Comparison of ENCODE assay signal across 27 cellular contexts in the genomic region with DNA sequence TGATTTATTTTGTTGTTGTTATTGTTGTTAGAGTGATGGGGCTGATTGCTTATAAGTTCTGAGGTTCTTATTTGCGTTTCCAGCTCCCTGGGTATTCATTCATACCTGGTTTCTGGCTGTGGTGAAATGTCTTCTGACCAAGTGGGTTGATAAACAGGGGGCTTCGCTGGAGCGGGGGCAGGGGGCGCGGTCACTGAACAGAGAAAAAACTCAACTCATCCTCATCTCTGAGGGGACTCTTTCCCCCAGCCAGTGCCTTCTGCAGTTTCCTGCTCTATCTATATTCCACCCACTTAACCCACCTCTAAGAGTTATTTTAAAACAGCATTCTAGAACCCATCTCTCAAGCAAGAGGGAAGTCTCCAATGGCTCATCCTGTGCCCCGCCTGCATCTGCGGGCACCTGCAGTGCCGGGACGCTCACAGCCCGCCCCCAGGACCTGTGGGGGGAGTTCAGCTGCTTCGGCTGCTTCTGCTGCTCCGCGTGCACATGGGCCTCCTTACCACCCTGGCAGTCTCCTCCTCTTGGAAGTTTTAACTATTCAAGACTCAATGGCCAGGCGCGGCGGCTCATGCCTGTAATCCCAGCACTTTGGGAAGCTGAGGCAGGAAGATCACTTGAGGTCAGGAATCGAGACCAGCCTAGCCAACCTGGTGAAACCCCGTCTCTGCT. TPM values are rescaled to one million over a fixed set of nuclear protein-coding genes. Genes with fewer than 3 reads are reported as not detected.
DNase-seq lines count a peak whose midpoint lies in the region; ATAC-seq and TF ChIP-seq lines count a peak whose summit lies in the region.
"Had no signal": no experiment of that assay in that cellular context is flagged by ENCODE, and none has a peak within 500 bp of the region (broad histone marks: within the 10 kb centered on the region; RNA-seq: fewer than 3 reads in every experiment).

No MANE protein-coding gene starts in this region.

- H3K9me3 ChIP-seq in endodermal cell (ENCODE audit: control insufficient read depth, low read length), result no peaks in the 10 kb centered on the region
- H3K9me3 ChIP-seq: BE2C, tibial nerve had no signal

- no peak overlapping the region for H3K27ac ChIP-seq in endodermal cell (ENCODE audit: low read depth, low read length)
- H3K27ac ChIP-seq: cardiac muscle cell, PC-9 had no signal

- DNase-seq in stimulated activated naive CD8-positive, alpha-beta T cell treated with anti-CD3 and anti-CD28 coated beads, Interleukin-15, amount 100 ng/mL, for 72 hours, result no peak
- peak; percentile 22 for DNase-seq in endodermal cell
- DNase-seq in omental fat pad (ENCODE audit: low spot score), result peak; percentile 15
- DNase-seq in pons (ENCODE audit: low spot score), result no peak
- DNase-seq in NCI-H2029 (lab: John Stamatoyannopoulos, UW), result no peak
- DNase-seq in type B pancreatic cell (ENCODE audit: extremely low spot score, unreplicated experiment), result no peak
- no peak for DNase-seq in SIG-M5 treated with dmso at 0.1 percent for 504 hours (lab: John Stamatoyannopoulos, UW; ENCODE audit: unreplicated experiment)
- DNase-seq: ACHN; activated CD4-positive, alpha-beta T cell treated with anti-CD3 and anti-CD28 coated beads, Interleukin-2, amount 10 ng/mL, durations not matched to agents 7 days and 5 days; activated naive CD4-positive, alpha-beta T cell treated with anti-CD3 and anti-CD28 coated beads, Interleukin-2, amount 10 ng/mL, durations not matched to agents 7 days and 5 days; activated T-cell treated with anti-CD3 and anti-CD28 coated beads, Interleukin-2, amount 50 U/mL, for 4 hours; BE2C; DMS153; islet precursor cell; Kasumi-1; MV-4-11; NCI-H526; NK-92 treated with Interleukin-12 subunit alpha and Interleukin-12 subunit beta, amount 100 ng/mL, for 24 hours; PC-9; SHP77 treated with DMSO at 0.1 percent for 48 hours; SW 1271; T-helper 9 cell had no signal

- ATAC-seq in stimulated activated naive CD8-positive, alpha-beta T cell treated with anti-CD3 and anti-CD28 coated beads, Interleukin-15, amount 100 ng/mL, for 72 hours, result no peak
- no peak for ATAC-seq in omental fat pad (ENCODE audit: low FRiP score)
- ATAC-seq: activated T-cell treated with anti-CD3 and anti-CD28 coated beads, Interleukin-2, amount 50 U/mL, for 4 hours had no signal

- no peaks in the 10 kb centered on the region for H3K4me1 ChIP-seq in endodermal cell (ENCODE audit: control insufficient read depth, insufficient read depth, low read length)

- H3K4me1 Mint-ChIP-seq in stimulated activated naive CD8-positive, alpha-beta T cell treated with anti-CD3 and anti-CD28 coated beads, Interleukin-15, Interleukin-2, amounts not matched to agents 100 ng/mL and 50 ng/mL, for 24 hours (ENCODE audit: low read depth), result no peaks in the 10 kb centered on the region
- H3K4me1 Mint-ChIP-seq in stimulated activated naive CD8-positive, alpha-beta T cell treated with anti-CD3 and anti-CD28 coated beads, Interleukin-15, amount 100 ng/mL, for 72 hours, result no peaks in the 10 kb centered on the region
- H3K4me1 Mint-ChIP-seq in endodermal cell, result no peaks in the 10 kb centered on the region
- no peaks in the 10 kb centered on the region for H3K4me1 Mint-ChIP-seq in type B pancreatic cell (ENCODE audit: unreplicated experiment)
- H3K4me1 Mint-ChIP-seq: WTC11 had no signal

- H3K9ac ChIP-seq in endodermal cell (ENCODE audit: extremely low read depth, low read length, poor library complexity, severe bottlenecking), result no peak overlapping the region

- peaks cover 23% of the 10 kb centered on the region for H3K36me3 Mint-ChIP-seq in stimulated activated naive CD8-positive, alpha-beta T cell treated with anti-CD3 and anti-CD28 coated beads, Interleukin-15, Interleukin-2, amounts not matched to agents 100 ng/mL and 50 ng/mL, for 24 hours (ENCODE audit: low read depth)
- H3K36me3 Mint-ChIP-seq in endodermal cell (ENCODE audit: low read depth) (peaks cover 55% of the 10 kb centered on the region), type B pancreatic cell (peaks cover 15% of the 10 kb centered on the region)
- H3K36me3 Mint-ChIP-seq: WTC11 had no signal

- 95 to 96% methylated on average over 9 to 18 of the region's 18 CpGs for WGBS in endodermal cell (ENCODE audit: insufficient coverage in 1 of 2, insufficient read length in 1 of 2), 2 experiments

- no peaks in the 10 kb centered on the region for H3K9me3 Mint-ChIP-seq in stimulated activated naive CD8-positive, alpha-beta T cell treated with anti-CD3 and anti-CD28 coated beads, Interleukin-15, Interleukin-2, amounts not matched to agents 100 ng/mL and 50 ng/mL, for 24 hours
- no peaks in the 10 kb centered on the region for H3K9me3 Mint-ChIP-seq in stimulated activated naive CD8-positive, alpha-beta T cell treated with anti-CD3 and anti-CD28 coated beads, Interleukin-15, amount 100 ng/mL, for 72 hours
- H3K9me3 Mint-ChIP-seq in endodermal cell (no peaks in the 10 kb centered on the region), type B pancreatic cell (no peaks in the 10 kb centered on the region)
- H3K9me3 Mint-ChIP-seq: activated CD4-positive, alpha-beta T cell treated with anti-CD3 and anti-CD28 coated beads, Interleukin-2, amount 10 ng/mL, durations not matched to agents 7 days and 5 days; activated naive CD4-positive, alpha-beta T cell treated with anti-CD3 and anti-CD28 coated beads, Interleukin-2, amount 10 ng/mL, durations not matched to agents 7 days and 5 days; activated T-cell treated with anti-CD3 and anti-CD28 coated beads, Interleukin-2, amount 50 U/mL, for 4 hours; WTC11 had no signal

- H3K27ac Mint-ChIP-seq in stimulated activated naive CD8-positive, alpha-beta T cell treated with anti-CD3 and anti-CD28 coated beads, Interleukin-15, Interleukin-2, amounts not matched to agents 100 ng/mL and 50 ng/mL, for 24 hours, result peak overlapping the region; percentile 52
- peak overlapping the region in 1 of 2 donors; percentile 19 for H3K27ac Mint-ChIP-seq in stimulated activated naive CD8-positive, alpha-beta T cell treated with anti-CD3 and anti-CD28 coated beads, Interleukin-15, amount 100 ng/mL, for 72 hours
- H3K27ac Mint-ChIP-seq in endodermal cell (no peak overlapping the region), type B pancreatic cell (no peak overlapping the region)
- H3K27ac Mint-ChIP-seq: activated CD4-positive, alpha-beta T cell treated with anti-CD3 and anti-CD28 coated beads, Interleukin-2, amount 10 ng/mL, durations not matched to agents 7 days and 5 days; activated naive CD4-positive, alpha-beta T cell treated with anti-CD3 and anti-CD28 coated beads, Interleukin-2, amount 10 ng/mL, durations not matched to agents 7 days and 5 days; WTC11 had no signal

- TF ChIP-seq CTCF in endodermal cell (conservative IDR thresholded peaks at IDR 0.05) (no peak), omental fat pad (IDR thresholded peaks at IDR 0.05) (no peak), type B pancreatic cell (conservative IDR thresholded peaks at IDR 0.05) (no peak)

- H3K27me3 Mint-ChIP-seq in stimulated activated naive CD8-positive, alpha-beta T cell treated with anti-CD3 and anti-CD28 coated beads, Interleukin-15, Interleukin-2, amounts not matched to agents 100 ng/mL and 50 ng/mL, for 24 hours, result no peaks in the 10 kb centered on the region
- no peaks in the 10 kb centered on the region for H3K27me3 Mint-ChIP-seq in stimulated activated naive CD8-positive, alpha-beta T cell treated with anti-CD3 and anti-CD28 coated beads, Interleukin-15, amount 100 ng/mL, for 72 hours
- no peaks in the 10 kb centered on the region for H3K27me3 Mint-ChIP-seq in endodermal cell (ENCODE audit: insufficient read depth)
- H3K27me3 Mint-ChIP-seq in type B pancreatic cell, result no peaks in the 10 kb centered on the region
- H3K27me3 Mint-ChIP-seq: activated CD4-positive, alpha-beta T cell treated with anti-CD3 and anti-CD28 coated beads, Interleukin-2, amount 10 ng/mL, durations not matched to agents 7 days and 5 days; activated naive CD4-positive, alpha-beta T cell treated with anti-CD3 and anti-CD28 coated beads, Interleukin-2, amount 10 ng/mL, durations not matched to agents 7 days and 5 days; progenitor cell of endocrine pancreas had no signal

- H3K36me3 ChIP-seq in endodermal cell (ENCODE audit: control insufficient read depth, insufficient read depth, low read length), result peaks cover 32% of the 10 kb centered on the region

- H3K4me3 ChIP-seq in endodermal cell (ENCODE audit: low read length), result no peak overlapping the region
- H3K4me3 ChIP-seq: cardiac muscle cell, PC-9, tibial nerve had no signal

- H3K4me3 Mint-ChIP-seq in stimulated activated naive CD8-positive, alpha-beta T cell treated with anti-CD3 and anti-CD28 coated beads, Interleukin-15, Interleukin-2, amounts not matched to agents 100 ng/mL and 50 ng/mL, for 24 hours, result no peak overlapping the region
- no peak overlapping the region for H3K4me3 Mint-ChIP-seq in stimulated activated naive CD8-positive, alpha-beta T cell treated with anti-CD3 and anti-CD28 coated beads, Interleukin-15, amount 100 ng/mL, for 72 hours
- H3K4me3 Mint-ChIP-seq in endodermal cell, result no peak overlapping the region
- H3K4me3 Mint-ChIP-seq in type B pancreatic cell, result no peak overlapping the region
- H3K4me3 Mint-ChIP-seq: activated CD4-positive, alpha-beta T cell treated with anti-CD3 and anti-CD28 coated beads, Interleukin-2, amount 10 ng/mL, durations not matched to agents 7 days and 5 days; activated naive CD4-positive, alpha-beta T cell treated with anti-CD3 and anti-CD28 coated beads, Interleukin-2, amount 10 ng/mL, durations not matched to agents 7 days and 5 days; activated T-cell treated with anti-CD3 and anti-CD28 coated beads, Interleukin-2, amount 50 U/mL, for 4 hours; WTC11 had no signal

- H3K27me3 ChIP-seq in endodermal cell (ENCODE audit: control insufficient read depth, insufficient read depth, low read length, poor library complexity, severe bottlenecking), result no peaks in the 10 kb centered on the region
- H3K27me3 ChIP-seq: BE2C, cardiac muscle cell, tibial nerve had no signal

RNA-seq across cellular contexts. Expression of a gene that starts 11.5 kb away (rescaled TPM):
- total RNA-seq in endodermal cell, result 100 to 1,000 TPM; 602 to 920 TPM
- 1,216 TPM for polyA plus RNA-seq in endodermal cell (2013, experiment 1 of 2)
- 1,012 TPM for polyA plus RNA-seq in endodermal cell (2013, experiment 2 of 2)
- total RNA-seq in omental fat pad, result 100 to 1,000 TPM; 173 to 275 (median 217) TPM
- total RNA-seq in type B pancreatic cell (ENCODE audit: low replicate concordance), result 180 and 323 TPM in 2 replicates

RNA-seq across cellular contexts. Expression of a gene that starts 17.8 kb away (rescaled TPM):
- 1 to 10 TPM; 7.4 to 7.9 TPM for total RNA-seq in endodermal cell
- 4.5 TPM for polyA plus RNA-seq in endodermal cell (2013, experiment 1 of 2)
- 4.1 TPM for polyA plus RNA-seq in endodermal cell (2013, experiment 2 of 2)
- total RNA-seq in omental fat pad, result 10 to 100 TPM; 12.4 to 36.0 (median 15.1) TPM
- 10.8 and 12.4 TPM in 2 replicates for total RNA-seq in type B pancreatic cell (ENCODE audit: low replicate concordance)

RNA-seq across cellular contexts. Expression of a gene that starts 51.3 kb away (rescaled TPM):
- total RNA-seq in endodermal cell (10 to 100 TPM; 27.6 to 28.1 TPM), omental fat pad (10 to 100 TPM; 29.2 to 51.2 (median 42.9) TPM), type B pancreatic cell (ENCODE audit: low replicate concordance) (23.3 and 30.5 TPM in 2 replicates)
- 20.2 TPM for polyA plus RNA-seq in endodermal cell (2013, experiment 1 of 2)
- polyA plus RNA-seq in endodermal cell (2013, experiment 2 of 2), result 20.5 TPM

RNA-seq across cellular contexts. Expression of a gene that starts 51.6 kb away (rescaled TPM):
- total RNA-seq in endodermal cell, result 10 to 100 TPM; 30.1 to 39.8 TPM
- 34.9 TPM for polyA plus RNA-seq in endodermal cell (2013, experiment 1 of 2)
- 38.8 TPM for polyA plus RNA-seq in endodermal cell (2013, experiment 2 of 2)
- 10 to 100 TPM; 15.3 to 61.5 (median 27.5) TPM for total RNA-seq in omental fat pad
- 39.8 and 42.5 TPM in 2 replicates for total RNA-seq in type B pancreatic cell (ENCODE audit: low replicate concordance)

Comparison
In these comparisons a context has a peak if more than half of its experiments do, and no peak if none do; other contexts are left out.
1. DNase-seq: peak in endodermal cell (single experiment) and omental fat pad (single experiment); none in stimulated activated naive CD8-positive, alpha-beta T cell treated with anti-CD3 and anti-CD28 coated beads, Interleukin-15, amount 100 ng/mL, for 72 hours (0 of 2), pons (single experiment), NCI-H2029 (single experiment), type B pancreatic cell (single experiment) and SIG-M5 treated with dmso at 0.1 percent for 504 hours (single experiment).